Comparison of ENCODE assay signal across 2 cellular contexts in genomic region chr5:104551628-104552027, GRCh38.
TF ChIP-seq lines count a peak whose summit lies in the region.

No MANE protein-coding gene starts in this region.

TF ChIP-seq in SK-N-SH, 30 proteins besides CTCF, POLR2A, EP300 and RAD21 (continued from another document):
- no peak for TF ChIP-seq PBX3 (IDR thresholded peaks at IDR 0.05)
- TF ChIP-seq EZH2phosphoT487 (IDR thresholded peaks at IDR 0.05; ENCODE audit: borderline replicate concordance, low read depth): no peak
- no peak for TF ChIP-seq USF1 (IDR thresholded peaks at IDR 0.05; ENCODE audit: borderline replicate concordance, low read depth)
- TF ChIP-seq FOXM1 (IDR thresholded peaks at IDR 0.05; ENCODE audit: low read depth): no peak
- no peak for TF ChIP-seq SIN3A (IDR thresholded peaks at IDR 0.05; ENCODE audit: borderline replicate concordance, low read depth, low read length)
TF ChIP-seq in SK-N-SH: peak in this region for 0.

TF ChIP-seq in SK-N-SH treated with all-trans-retinoic acid at 6 μM for 48 hours, 23 proteins besides CTCF, POLR2A, EP300 and RAD21 (continued from another document):
- TF ChIP-seq CREB5 (CRISPR knock-in tag; IDR thresholded peaks at IDR 0.05; ENCODE audit: low read depth) (no peak), ZC3H10 (CRISPR knock-in tag; IDR thresholded peaks at IDR 0.05) (no peak), BACH2 (CRISPR knock-in tag; IDR thresholded peaks at IDR 0.05; ENCODE audit: borderline replicate concordance) (no peak), TOX (CRISPR knock-in tag; IDR thresholded peaks at IDR 0.05; ENCODE audit: borderline replicate concordance) (no peak), ARNTL (CRISPR knock-in tag; IDR thresholded peaks at IDR 0.05; ENCODE audit: borderline replicate concordance, low read depth) (no peak), PPARA (CRISPR knock-in tag; IDR thresholded peaks at IDR 0.05; ENCODE audit: borderline replicate concordance) (no peak), CSDC2 (CRISPR knock-in tag; IDR thresholded peaks at IDR 0.05) (no peak), PATZ1 (CRISPR knock-in tag; IDR thresholded peaks at IDR 0.05; ENCODE audit: borderline replicate concordance) (no peak), GLIS3 (CRISPR knock-in tag; IDR thresholded peaks at IDR 0.05) (no peak), ESRRG (CRISPR knock-in tag; IDR thresholded peaks at IDR 0.05) (no peak), ZFP30 (CRISPR knock-in tag; IDR thresholded peaks at IDR 0.05) (no peak), ZNF565 (CRISPR knock-in tag; conservative IDR thresholded peaks at IDR 0.05; ENCODE audit: low read depth) (no peak), OSR1 (CRISPR knock-in tag; IDR thresholded peaks at IDR 0.05) (no peak), ZNF8 (CRISPR knock-in tag; IDR thresholded peaks at IDR 0.05) (no peak), TCF4 (CRISPR knock-in tag; IDR thresholded peaks at IDR 0.05; ENCODE audit: borderline replicate concordance) (no peak), CSRNP3 (CRISPR knock-in tag; IDR thresholded peaks at IDR 0.05) (no peak), ZFP3 (CRISPR knock-in tag; IDR thresholded peaks at IDR 0.05) (no peak)
